Comparison of ENCODE assay signal across 24 cellular contexts in genomic region chr21:35469446-35469845, GRCh38.
"Had no signal": no experiment of that assay in that cellular context is flagged by ENCODE, and none has a peak within 500 bp of the region (broad histone marks: within the 10 kb centered on the region; RNA-seq: fewer than 3 reads in every experiment).

No MANE protein-coding gene starts in this region.

- ATAC-seq: activated CD8-positive, alpha-beta memory T cell treated with anti-CD3 and anti-CD28 coated beads, Interleukin-2, amount 10 ng/mL, durations not matched to agents 7 days and 5 days; activated CD8-positive, alpha-beta T cell treated with anti-CD3 and anti-CD28 coated beads for 36 hours; activated naive CD8-positive, alpha-beta T cell treated with anti-CD3 and anti-CD28 coated beads, Interleukin-2, amount 50 U/mL, for 24 hours; left lobe of liver; lower lobe of right lung; naive thymus-derived CD8-positive, alpha-beta T cell; stimulated activated naive CD8-positive, alpha-beta T cell treated with anti-CD3 and anti-CD28 coated beads, Interleukin-15, Interleukin-2, amounts not matched to agents 100 U/mL and 50 U/mL, for 24 hours; upper lobe of right lung had no signal

- DNase-seq: activated CD4-positive, alpha-beta T cell treated with anti-CD3 and anti-CD28 coated beads, Interleukin-2, amount 10 ng/mL, durations not matched to agents 7 days and 5 days; activated CD4-positive, CD25-positive, alpha-beta regulatory T cell treated with anti-CD3 and anti-CD28 coated beads, Interleukin-2, amount 50 U/mL, for 72 hours; activated CD8-positive, alpha-beta memory T cell treated with anti-CD3 and anti-CD28 coated beads, Interleukin-2, amount 10 ng/mL, durations not matched to agents 7 days and 5 days; activated CD8-positive, alpha-beta T cell treated with anti-CD3 and anti-CD28 coated beads for 36 hours; activated gamma-delta T cell; activated naive CD4-positive, alpha-beta T cell treated with anti-CD3 and anti-CD28 coated beads, Interleukin-2, amount 50 U/mL, for 16 hours; activated naive CD8-positive, alpha-beta T cell treated with anti-CD3 and anti-CD28 coated beads, Interleukin-2, amount 50 U/mL, for 24 hours; activated T-cell treated with anti-CD3 and anti-CD28 coated beads for 4 hours; aorta; colonic mucosa; endodermal cell; foreskin fibroblast; kidney; lower lobe of right lung; naive thymus-derived CD8-positive, alpha-beta T cell; retina; stimulated activated CD4-positive, alpha-beta T cell treated with anti-CD3 and anti-CD28 coated beads, Interleukin-4, amount 100 ng/mL, for 24 hours; stimulated activated naive CD8-positive, alpha-beta T cell treated with anti-CD3 and anti-CD28 coated beads, Interleukin-15, Interleukin-2, amounts not matched to agents 100 U/mL and 50 U/mL, for 24 hours; thyroid gland; upper lobe of right lung; WERI-Rb-1 had no signal

- H3K4me3 ChIP-seq: breast epithelium, colonic mucosa, lower lobe of right lung, neural progenitor cell, thyroid gland, upper lobe of right lung had no signal
